In genomic region chr1:63623952-63624351, GRCh38 we compare ENCODE assay signal across 18 cellular contexts. TPM values are rescaled to one million over a fixed set of nuclear protein-coding genes. Genes with fewer than 3 reads are reported as not detected.
DNase-seq lines count a peak whose midpoint lies in the region; ATAC-seq, FAIRE-seq and TF ChIP-seq lines count a peak whose summit lies in the region.
"Had no signal": no experiment of that assay in that cellular context is flagged by ENCODE, and none has a peak within 500 bp of the region (broad histone marks: within the 10 kb centered on the region; RNA-seq: fewer than 3 reads in every experiment).

No MANE protein-coding gene starts in this region.

- H4K8ac ChIP-seq in neuronal stem cell (ENCODE audit: low read depth, low read length), result no peak overlapping the region

- TF ChIP-seq EP300 in HepG2 (IDR thresholded peaks at IDR 0.05; ENCODE audit: low read depth in 2 of 2, low read length in 2 of 2), result no peak
- no peak for TF ChIP-seq EP300 in HepG2 (CRISPR knock-in tag; IDR thresholded peaks at IDR 0.05; ENCODE audit: borderline replicate concordance)

- POLR2A ChIA-PET in HepG2 (lab: Yijun Ruan, JAX), result no interaction called here

- TF ChIP-seq CTCF in HepG2 (CRISPR knock-in tag; IDR thresholded peaks at IDR 0.05) (no peak), right lobe of liver (IDR thresholded peaks at IDR 0.05) (no peak), brain (conservative IDR thresholded peaks at IDR 0.05) (no peak)

- WGBS in HepG2 (ENCODE audit: low lambda C conversion rate), result 93% methylated on average over 4 of the region's 4 CpGs
- WGBS in right lobe of liver (ENCODE audit: insufficient coverage, low coverage, low lambda C conversion rate, missing lambda C conversion rate), result 87% methylated on average over 4 of the region's 4 CpGs
- no CpG with 5 or more reads among the region's 4 CpGs for WGBS in neuronal stem cell (ENCODE audit: extremely low coverage in 2 of 2, insufficient read length in 2 of 2, insufficient replicate concordance in 1 of 2), 2 donors

- no peak overlapping the region for H3K4me2 ChIP-seq in HepG2 (ENCODE audit: low read depth, low read length)
- H3K4me2 ChIP-seq in neuronal stem cell (ENCODE audit: insufficient read depth, low read length, poor library complexity, severe bottlenecking), result peak overlapping the region; percentile 48
- H3K4me2 ChIP-seq: BLaER1 treated with 17β-estradiol and CSF1 and Interleukin-3, amounts not matched to agents 10 nM and 100 nM had no signal

- peaks cover 0 to 8% (median 0%) of the 10 kb centered on the region in 5 experiments for H3K9me3 Mint-ChIP-seq in brain

- no peak for TF ChIP-seq RAD21 in HepG2 (CRISPR knock-in tag; IDR thresholded peaks at IDR 0.05)

- H3K9me3 ChIP-seq in HepG2 (ENCODE audit: low read length) (no peaks in the 10 kb centered on the region), right lobe of liver (no peaks in the 10 kb centered on the region), neuronal stem cell (replicated peaks in 1 of 2; ENCODE audit: control insufficient read depth in 2 of 2, insufficient read depth in 1 of 2, low read depth in 1 of 2, low read length in 2 of 2) (no peaks in the 10 kb centered on the region)
- H3K9me3 ChIP-seq: BLaER1 treated with 17β-estradiol and CSF1 and Interleukin-3, amounts not matched to agents 10 nM and 100 nM; Peyer's patch had no signal

- no peak overlapping the region for H3K14ac ChIP-seq in neuronal stem cell (ENCODE audit: low read length)

- ATAC-seq in HepG2 (no peak), right lobe of liver (no peak)
- ATAC-seq: Right ventricle myocardium inferior had no signal

- peaks cover 60% of the 10 kb centered on the region for H3K79me2 ChIP-seq in HepG2 (ENCODE audit: insufficient read depth, low read length)

- no peak overlapping the region for H4K91ac ChIP-seq in neuronal stem cell (ENCODE audit: low read depth, low read length, poor library complexity)

- no peaks in the 10 kb centered on the region for H3K27me3 Mint-ChIP-seq in brain

- DNase-seq in HepG2 (ENCODE audit: low spot score) (no peak), right lobe of liver (no peak), neuronal stem cell (ENCODE audit: low spot score) (peak; percentile 64), erythroblast (lab: John Stamatoyannopoulos, UW) (no peak), EL (no peak), MV-4-11 (lab: John Stamatoyannopoulos, UW) (no peak)
- DNase-seq: DMS79; GOT3; MM.1S; NCI-H1092 treated with DMSO at 0.1 percent for 48 hours; NCI-H187; NCI-H2171 treated with DMSO at 0.1 percent for 48 hours; NK-92 treated with Interleukin-12 subunit alpha and Interleukin-12 subunit beta, amount 100 ng/mL, for 24 hours; Peyer's patch had no signal

- FAIRE-seq in HepG2 (lab: Jason Lieb, UNC), result no peak
- FAIRE-seq: D721Med had no signal

- no peak overlapping the region for H2AK5ac ChIP-seq in neuronal stem cell (ENCODE audit: low read depth, low read length)

- H3K27ac Mint-ChIP-seq in brain, result peak overlapping the region in 3 of 5 experiments; percentile 1 to 78 (median 17)

- H3K4me1 ChIP-seq in HepG2 (ENCODE audit: insufficient read depth, low read length) (peaks cover 47% of the 10 kb centered on the region), right lobe of liver (peaks cover 0 to 35% (median 12%) of the 10 kb centered on the region in 4 donors), neuronal stem cell (ENCODE audit: control insufficient read depth in 2 of 2, insufficient read depth in 1 of 2, low read depth in 1 of 2, low read length in 2 of 2) (peaks cover 8 to 16% of the 10 kb centered on the region in 2 donors)
- H3K4me1 ChIP-seq: Peyer's patch had no signal

- TF ChIP-seq POLR2A in HepG2 (IDR thresholded peaks at IDR 0.05; ENCODE audit: insufficient read depth in 1 of 2, low read depth in 2 of 2, low read length in 2 of 2), result no peak
- no peak for TF ChIP-seq POLR2A in right lobe of liver (IDR thresholded peaks at IDR 0.05)
- TF ChIP-seq POLR2A in erythroblast (IDR thresholded peaks at IDR 0.05; ENCODE audit: low read length), result no peak

- no peak overlapping the region for H3K4me3 ChIP-seq in HepG2 (replicated peaks in 1 of 3; ENCODE audit: insufficient read depth in 1 of 3, low read depth in 2 of 3, low read length in 3 of 3)
- no peak overlapping the region for H3K4me3 ChIP-seq in right lobe of liver
- no peak overlapping the region for H3K4me3 ChIP-seq in neuronal stem cell (ENCODE audit: low read length in 2 of 2)
- H3K4me3 ChIP-seq: BLaER1 treated with 17β-estradiol and CSF1 and Interleukin-3, amounts not matched to agents 10 nM and 100 nM; Peyer's patch had no signal

- no peaks in the 10 kb centered on the region for H4K20me1 ChIP-seq in HepG2 (ENCODE audit: insufficient read depth, low read length)

- H3K18ac ChIP-seq in neuronal stem cell (ENCODE audit: low read length), result no peak overlapping the region

- H3K9ac ChIP-seq in HepG2 (ENCODE audit: insufficient read depth, low read depth, low read length), result no peak overlapping the region
- no peak overlapping the region for H3K9ac ChIP-seq in neuronal stem cell (ENCODE audit: low read depth, low read length, poor library complexity)
- H3K9ac ChIP-seq: BLaER1 treated with 17β-estradiol and CSF1 and Interleukin-3, amounts not matched to agents 10 nM and 100 nM had no signal

- no peak overlapping the region for H2BK5ac ChIP-seq in neuronal stem cell (ENCODE audit: low read length)

- H2BK12ac ChIP-seq in neuronal stem cell (ENCODE audit: low read length), result no peak overlapping the region

- H3K36me3 ChIP-seq in HepG2 (replicated peaks in 1 of 2; ENCODE audit: control insufficient read depth in 1 of 2, insufficient read depth in 2 of 2, low read length in 2 of 2) (peaks cover 4 to 17% of the 10 kb centered on the region in 2 experiments), right lobe of liver (no peaks in the 10 kb centered on the region), neuronal stem cell (replicated peaks in 1 of 2; ENCODE audit: control insufficient read depth in 2 of 2, insufficient read depth in 2 of 2, low read length in 2 of 2) (no peaks in the 10 kb centered on the region)
- H3K36me3 ChIP-seq: Peyer's patch had no signal

- H2BK15ac ChIP-seq in neuronal stem cell (ENCODE audit: low read length), result no peak overlapping the region

- H2BK120ac ChIP-seq in neuronal stem cell (ENCODE audit: low read depth, low read length), result no peak overlapping the region

- peak overlapping the region in 4 of 5 experiments; percentile 4 to 57 (median 31) for H3K4me3 Mint-ChIP-seq in brain

- H3K4ac ChIP-seq in neuronal stem cell (ENCODE audit: low read length), result no peak overlapping the region

- no peak overlapping the region for H2AFZ ChIP-seq in HepG2 (ENCODE audit: low read length)
- H2AFZ ChIP-seq in neuronal stem cell (ENCODE audit: low read length), result no peak overlapping the region

- BruUV-seq in HepG2 (replicated peaks; lab: Mats Ljungman, UMichigan), result no TSS peak

- intact Hi-C loops in HepG2 (cut with micrococcal nuclease; ENCODE audit: unreplicated experiment), result no loop called here
- intact Hi-C loops in right lobe of liver (cut with DNase I), result no loop called here

- H3K23ac ChIP-seq in neuronal stem cell (ENCODE audit: low read depth, low read length, poor library complexity), result no peak overlapping the region

- H3K27ac ChIP-seq in HepG2 (ENCODE audit: extremely low read length, insufficient read depth, low read length) (no peak overlapping the region), right lobe of liver (no peak overlapping the region), neuronal stem cell (replicated peaks; ENCODE audit: low read length) (no peak overlapping the region)
- H3K27ac ChIP-seq: BLaER1 treated with 17β-estradiol and CSF1 and Interleukin-3, amounts not matched to agents 10 nM and 100 nM; Peyer's patch had no signal

- no peaks in the 10 kb centered on the region for H3K79me1 ChIP-seq in neuronal stem cell (ENCODE audit: low read depth, low read length)

- H3K4me1 Mint-ChIP-seq in brain, result peaks cover 56% of the 10 kb centered on the region

- CTCF ChIA-PET in HepG2 (lab: Yijun Ruan, JAX; ENCODE audit: low intra/inter-chr PET ratio, low total read pairs), result no interaction called here

- in situ Hi-C loops in HepG2 (cut with HindIII; ENCODE audit: extremely low pct_ligation_motif_present, low pct_unique_long_range_greater_than_20kb), result loop anchor here (25.0 kb wide), 1 partner anchor 288 kb away; no protein-coding TSS in a partner anchor

- H3K27me3 ChIP-seq in HepG2 (ENCODE audit: control insufficient read depth in 1 of 2, insufficient read depth in 2 of 2, low read length in 2 of 2) (no peaks in the 10 kb centered on the region), right lobe of liver (no peaks in the 10 kb centered on the region), neuronal stem cell (ENCODE audit: control insufficient read depth in 3 of 3, insufficient read depth in 3 of 3, low read depth in 1 of 3, low read length in 3 of 3) (no peaks in the 10 kb centered on the region)
- H3K27me3 ChIP-seq: BLaER1 treated with 17β-estradiol and CSF1 and Interleukin-3, amounts not matched to agents 10 nM and 100 nM; Peyer's patch had no signal

- H3K36me3 Mint-ChIP-seq in brain, result peaks cover 13% of the 10 kb centered on the region

RNA-seq across cellular contexts. Expression of gene PGM1, which starts 30.7 kb away (rescaled TPM):
- total RNA-seq in HepG2 (2016; rRNA removed; fragmentation: Illumina TruSeq; extraction: Trizol) (105 and 122 TPM in 2 replicates), right lobe of liver (100 to 1,000 TPM; 127 to 220 (median 157) TPM)
- 59.3 and 60.5 TPM in 2 replicates for total RNA-seq in HepG2 (2016; cell fraction: cytosol; rRNA removed; fragmentation: Illumina TruSeq; extraction: Trizol; ENCODE audit: low read depth)
- 107 TPM in 2 replicates for total RNA-seq in HepG2 (2016; cell fraction: insoluble cytoplasmic fraction; rRNA removed; fragmentation: Illumina TruSeq; extraction: Trizol)
- total RNA-seq in HepG2 (2016; cell fraction: membrane; rRNA removed; fragmentation: Illumina TruSeq; extraction: Trizol), result 105 and 112 TPM in 2 replicates
- total RNA-seq in HepG2 (2016; cell fraction: nucleus; rRNA removed; fragmentation: Illumina TruSeq; extraction: Trizol), result 52.5 and 58.8 TPM in 2 replicates
- polyA plus RNA-seq in HepG2 (2011; rRNA removed) (49.2 and 51.6 TPM in 2 replicates), brain (ENCODE audit: insufficient read depth, low read depth, low replicate concordance) (39.5 TPM)
- 49.9 and 50.0 TPM in 2 replicates for polyA plus RNA-seq in HepG2 (2011; cell fraction: cytosol; rRNA removed)
- polyA plus RNA-seq in HepG2 (2011; cell fraction: nucleus; rRNA removed), result 21.6 and 21.7 TPM in 2 replicates
- polyA plus RNA-seq in HepG2 (2012), result 99.6 and 140 TPM in 2 replicates
- 57.2 and 57.6 TPM in 2 replicates for polyA plus RNA-seq in HepG2 (2016; cell fraction: cytosol; fragmentation: Illumina TruSeq; extraction: Trizol; ENCODE audit: low read depth)
- 89.8 and 107 TPM in 2 replicates for polyA plus RNA-seq in HepG2 (2016; cell fraction: insoluble cytoplasmic fraction; fragmentation: Illumina TruSeq; extraction: Trizol; ENCODE audit: low read depth)
- polyA plus RNA-seq in HepG2 (2016; cell fraction: membrane; fragmentation: Illumina TruSeq; extraction: Trizol; ENCODE audit: low read depth), result 68.6 and 74.3 TPM in 2 replicates
- 44.1 and 47.6 TPM in 2 replicates for polyA plus RNA-seq in HepG2 (2016; cell fraction: nucleus; fragmentation: Illumina TruSeq; extraction: Trizol; ENCODE audit: insufficient read depth, low read depth)
- 39.4 and 62.3 TPM in 2 replicates for polyA minus RNA-seq in HepG2 (2011; rRNA and poly(A)+ RNA removed; ENCODE audit: low replicate concordance)
- 49.2 and 52.4 TPM in 2 replicates for polyA minus RNA-seq in HepG2 (2011; cell fraction: cytosol; rRNA and poly(A)+ RNA removed)
- 48.6 and 52.9 TPM in 2 replicates for polyA minus RNA-seq in HepG2 (2011; cell fraction: nucleus; rRNA and poly(A)+ RNA removed)
- 7.3 TPM for polyA plus RNA-seq in neuronal stem cell (2013, experiment 1 of 2)
- polyA plus RNA-seq in neuronal stem cell (2013, experiment 2 of 2), result 7.1 TPM
